ENCODE assay signal across 1 cellular context in genomic region chr22:30390974-30391691, GRCh38.
TF ChIP-seq lines count a peak whose summit lies in the region.

No MANE protein-coding gene starts in this region.

TF ChIP-seq in K562, 482 proteins besides CTCF, POLR2A, EP300 and RAD21 (continued from another document):
- TF ChIP-seq E4F1 (CRISPR knock-in tag; IDR thresholded peaks at IDR 0.05; ENCODE audit: borderline replicate concordance) (no peak), NR1H2 (CRISPR knock-in tag; IDR thresholded peaks at IDR 0.05) (no peak), EHMT2 (IDR thresholded peaks at IDR 0.05) (no peak)
